8 cellular contexts compared by ENCODE assay signal in genomic region chr19:11479470-11480080, GRCh38. TPM values are rescaled to one million over a fixed set of nuclear protein-coding genes. Genes with fewer than 3 reads are reported as not detected.
DNase-seq lines count a peak whose midpoint lies in the region; ATAC-seq and TF ChIP-seq lines count a peak whose summit lies in the region.

No MANE protein-coding gene starts in this region.

- H3K9me3 ChIP-seq in mammary epithelial cell (replicated peaks; ENCODE audit: insufficient read depth, low read length) (no peaks in the 10 kb centered on the region), MM.1S (replicated peaks; ENCODE audit: insufficient read depth, low read length) (no peaks in the 10 kb centered on the region)

- H3K4me2 ChIP-seq in mammary epithelial cell (ENCODE audit: insufficient read depth, low read depth, low read length) (peak overlapping the region; percentile 3), mesendoderm (ENCODE audit: low read length) (no peak overlapping the region), MM.1S (ENCODE audit: low read depth, low read length) (no peak overlapping the region)

- no peak overlapping the region for H2BK5ac ChIP-seq in mesendoderm (ENCODE audit: low read length)

- no peaks in the 10 kb centered on the region for H3K9me2 ChIP-seq in MM.1S (replicated peaks; ENCODE audit: insufficient read depth, low read length)

- H4K20me1 ChIP-seq in mammary epithelial cell (ENCODE audit: insufficient read depth, low read length) (no peaks in the 10 kb centered on the region), MM.1S (ENCODE audit: insufficient read depth, low read length) (no peaks in the 10 kb centered on the region)

- ATAC-seq in GM18909 (IDR thresholded peaks at IDR 0.05; ENCODE audit: poor library complexity, unreplicated experiment) = no peak

- no peaks in the 10 kb centered on the region for H3K79me2 ChIP-seq in mammary epithelial cell (ENCODE audit: insufficient read depth, low read length)
- no peaks in the 10 kb centered on the region for H3K79me2 ChIP-seq in mesendoderm (ENCODE audit: control insufficient read depth, insufficient read depth, low read length)
- no peaks in the 10 kb centered on the region for H3K79me2 ChIP-seq in MM.1S (ENCODE audit: low read length)

- H3F3A ChIP-seq in MM.1S (ENCODE audit: insufficient read depth, low read length) = no peaks in the 10 kb centered on the region

- H3K56ac ChIP-seq in mesendoderm (ENCODE audit: low read length) = no peak overlapping the region

- TF ChIP-seq CTCF in mammary epithelial cell (conservative IDR thresholded peaks at IDR 0.05 in 1 of 2, IDR thresholded peaks at IDR 0.05 in 1 of 2; ENCODE audit: extremely low read depth in 1 of 2, insufficient read depth in 1 of 2, low read depth in 1 of 2, low read length in 2 of 2) (no peak), MM.1S (IDR thresholded peaks at IDR 0.05; ENCODE audit: low read length) (no peak)

- DNase-seq in DMS79 treated with DMSO at 0.1 percent for 48 hours (lab: John Stamatoyannopoulos, UW) (peak; percentile 65), NCI-H1092 treated with DMSO at 0.1 percent for 48 hours (lab: John Stamatoyannopoulos, UW) (peak; percentile 68), mammary epithelial cell (no peak), mesendoderm (peak; percentile 78), NCI-H226 (no peak), MM.1S (no peak), NCI-H774 (lab: John Stamatoyannopoulos, UW) (no peak)

- no peak overlapping the region for H3K23ac ChIP-seq in mesendoderm (ENCODE audit: low read length)

- H2BK15ac ChIP-seq in mesendoderm (replicated peaks; ENCODE audit: low read depth) = no peak overlapping the region

- no peak overlapping the region for H4K8ac ChIP-seq in mesendoderm (ENCODE audit: low read depth, low read length)

- H3K27ac ChIP-seq in mammary epithelial cell (ENCODE audit: insufficient read depth, low read depth, low read length) (no peak overlapping the region), mesendoderm (ENCODE audit: low read depth, low read length) (no peak overlapping the region), MM.1S (ENCODE audit: low read length) (no peak overlapping the region)

- 26% methylated on average over 9 of the region's 74 CpGs for WGBS in mammary epithelial cell (ENCODE audit: low coverage, missing lambda C conversion rate)
- no CpG with 5 or more reads among the region's 74 CpGs for WGBS in mesendoderm (ENCODE audit: extremely low coverage, insufficient coverage, low lambda C conversion rate)

- H3K4ac ChIP-seq in mesendoderm (ENCODE audit: low read depth, low read length) = no peak overlapping the region

- no TSS peak for BruUV-seq in mammary epithelial cell (replicated peaks; lab: Mats Ljungman, UMichigan)

- H3K18ac ChIP-seq in mesendoderm (ENCODE audit: low read length) = no peak overlapping the region

- peaks cover 9% of the 10 kb centered on the region for H3K4me1 ChIP-seq in mammary epithelial cell (ENCODE audit: insufficient read depth, low read length)
- H3K4me1 ChIP-seq in mesendoderm (ENCODE audit: control insufficient read depth, low read depth, low read length) = no peaks in the 10 kb centered on the region
- H3K4me1 ChIP-seq in MM.1S (ENCODE audit: low read length) = peaks cover 10% of the 10 kb centered on the region; the same call in 1 of the 2 replicates

- no peaks in the 10 kb centered on the region for H3K36me3 ChIP-seq in mammary epithelial cell (ENCODE audit: insufficient read depth, low read length)
- H3K36me3 ChIP-seq in mesendoderm (ENCODE audit: control insufficient read depth, insufficient read depth, low read length) = no peaks in the 10 kb centered on the region
- no peaks in the 10 kb centered on the region for H3K36me3 ChIP-seq in MM.1S (replicated peaks; ENCODE audit: insufficient read depth, low read length)

- no peak overlapping the region for H4K5ac ChIP-seq in mesendoderm (ENCODE audit: low read length)

- dilution Hi-C loops in mammary epithelial cell (cut with HindIII; ENCODE audit: low sequenced_read_pairs) = no loop called here

- CTCF ChIA-PET in mammary epithelial cell (lab: Charles Lee; ENCODE audit: low non-redundant PET) = no interaction called here

- intact Hi-C loops in mammary epithelial cell (cut with micrococcal nuclease) = no loop called here

- no peak overlapping the region for H3K4me3 ChIP-seq in mammary epithelial cell (replicated peaks in 1 of 3; ENCODE audit: insufficient read depth in 1 of 3, low read depth in 2 of 3, low read length in 3 of 3)
- no peak overlapping the region for H3K4me3 ChIP-seq in mesendoderm (ENCODE audit: low read length)
- H3K4me3 ChIP-seq in MM.1S (ENCODE audit: low read length) = no peak overlapping the region

- in situ Hi-C loops in mammary epithelial cell (cut with MboI; ENCODE audit: low sequenced_read_pairs in 2 of 2) = loop anchor here in 1 of 2 donors (5.0 to 25.0 kb wide), 3 partner anchors 98 to 342 kb away; partner anchors contain the start of genes ACP5 and TSPAN16

- no peak overlapping the region for H2AK5ac ChIP-seq in mesendoderm (ENCODE audit: low read length)

- H3K27me3 ChIP-seq in mammary epithelial cell (ENCODE audit: insufficient read depth, low read length) = peaks cover 25% of the 10 kb centered on the region
- H3K27me3 ChIP-seq in mesendoderm (ENCODE audit: insufficient read depth, low read length, poor library complexity) = peaks cover 15% of the 10 kb centered on the region
- peaks cover 34% of the 10 kb centered on the region for H3K27me3 ChIP-seq in MM.1S (replicated peaks; ENCODE audit: insufficient read depth, low read length)

- H3K79me1 ChIP-seq in mesendoderm (ENCODE audit: low read length) = no peaks in the 10 kb centered on the region

- H2BK120ac ChIP-seq in mesendoderm (ENCODE audit: low read depth, low read length) = no peak overlapping the region

- H2AFZ ChIP-seq in mammary epithelial cell (ENCODE audit: low read depth, low read length) (no peak overlapping the region), MM.1S (ENCODE audit: low read length) (no peak overlapping the region)

- H3K9ac ChIP-seq in mammary epithelial cell (ENCODE audit: insufficient read depth, low read length) = no peak overlapping the region
- H3K9ac ChIP-seq in mesendoderm (ENCODE audit: low read length) = no peak overlapping the region
- H3K9ac ChIP-seq in MM.1S (ENCODE audit: low read length) = no peak overlapping the region

RNA-seq across cellular contexts. Expression of gene ELAVL3, which starts 1.3 kb away (rescaled TPM):
- total RNA-seq in mammary epithelial cell = not detected
- not detected for polyA plus RNA-seq in mammary epithelial cell
- not detected for polyA minus RNA-seq in mammary epithelial cell
- 0.04 TPM for polyA plus RNA-seq in mesendoderm (2013, experiment 1 of 2)
- polyA plus RNA-seq in mesendoderm (2013, experiment 2 of 2) = 0.06 TPM

RNA-seq across cellular contexts. Expression of gene ZNF653, which starts 26.1 kb away (rescaled TPM):
- total RNA-seq in mammary epithelial cell = 1 to 10 TPM; 5.2 to 6.2 TPM
- 10.1 TPM for polyA plus RNA-seq in mammary epithelial cell
- 41.1 TPM for polyA minus RNA-seq in mammary epithelial cell
- 5.3 TPM for polyA plus RNA-seq in mesendoderm (2013, experiment 1 of 2)
- polyA plus RNA-seq in mesendoderm (2013, experiment 2 of 2) = 5.2 TPM

RNA-seq across cellular contexts. Expression of gene PRKCSH, which starts 44.1 kb away (rescaled TPM):
- 100 to 1,000 TPM; 118 to 290 TPM for total RNA-seq in mammary epithelial cell
- polyA plus RNA-seq in mammary epithelial cell = 88.9 TPM
- polyA minus RNA-seq in mammary epithelial cell = 239 TPM
- polyA plus RNA-seq in mesendoderm (2013, experiment 1 of 2) = 151 TPM
- 140 TPM for polyA plus RNA-seq in mesendoderm (2013, experiment 2 of 2)

RNA-seq across cellular contexts. Expression of gene ODAD3, which starts 44.7 kb away (rescaled TPM):
- 1 to 10 TPM in 1 of 2 donors, under 1 TPM in 1; 0.17 to 1.1 TPM for total RNA-seq in mammary epithelial cell
- polyA plus RNA-seq in mammary epithelial cell = 0.32 TPM
- not detected for polyA minus RNA-seq in mammary epithelial cell
- polyA plus RNA-seq in mesendoderm (2013, experiment 1 of 2) = 0.44 TPM
- 0.32 TPM for polyA plus RNA-seq in mesendoderm (2013, experiment 2 of 2)

RNA-seq across cellular contexts. Expression of gene ECSIT, which starts 49.4 kb away (rescaled TPM):
- 10 to 100 TPM; 13.7 to 16.8 TPM for total RNA-seq in mammary epithelial cell
- 28.5 TPM for polyA plus RNA-seq in mammary epithelial cell
- polyA minus RNA-seq in mammary epithelial cell = 23.6 TPM
- 32.8 TPM for polyA plus RNA-seq in mesendoderm (2013, experiment 1 of 2)
- 32.9 TPM for polyA plus RNA-seq in mesendoderm (2013, experiment 2 of 2)

Comparison
In these comparisons a context has a peak if more than half of its experiments do, and no peak if none do; other contexts are left out.
1. DNase-seq: peak in DMS79 treated with DMSO at 0.1 percent for 48 hours (single experiment), NCI-H1092 treated with DMSO at 0.1 percent for 48 hours (single experiment) and mesendoderm (single experiment); none in mammary epithelial cell (single experiment), NCI-H226 (single experiment), MM.1S (single experiment) and NCI-H774 (single experiment).